ENCODE assay signal across 1 cellular context in the genomic region with DNA sequence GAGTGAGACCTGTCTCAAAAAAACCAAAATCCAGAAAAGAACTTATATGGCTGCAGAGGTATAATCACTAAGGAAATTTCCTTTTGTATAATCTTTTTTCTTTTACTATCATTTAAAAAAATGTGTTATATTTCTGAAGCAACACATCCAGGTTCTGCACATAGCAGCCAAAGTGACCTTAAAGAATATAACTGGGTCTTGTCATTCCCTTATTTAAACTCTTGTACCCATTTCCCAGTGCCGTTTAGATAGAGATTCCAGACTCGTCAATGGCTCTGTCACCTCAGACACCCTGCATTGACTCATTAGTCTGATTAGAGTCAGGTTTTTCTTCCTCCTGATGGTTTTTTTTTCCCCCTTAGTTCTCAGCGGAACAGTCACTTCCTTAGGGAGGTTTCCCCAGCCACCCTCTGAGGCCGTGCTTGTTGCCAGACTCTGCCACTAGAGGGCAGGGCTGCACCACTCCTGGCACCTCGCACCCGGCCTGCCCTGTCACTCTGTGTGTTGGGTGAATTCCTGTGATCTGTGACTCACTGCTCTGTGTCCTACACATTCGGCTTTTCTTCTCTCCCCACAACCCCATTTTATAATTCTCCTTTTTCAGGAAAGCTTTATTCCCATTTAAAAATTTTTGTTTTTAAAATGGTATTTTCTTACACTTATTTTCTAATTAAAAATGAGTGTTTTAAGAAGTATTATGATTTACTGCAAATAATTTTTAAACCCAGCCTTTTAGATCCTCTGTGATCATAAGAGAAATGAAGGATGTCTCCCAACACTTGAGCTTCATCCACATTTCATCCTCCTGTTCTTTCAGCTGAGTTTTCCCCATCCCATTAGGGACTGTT.
A peak's percentile ranks its signal among the peaks of the same experiment; 100 is the strongest.
TF ChIP-seq lines count a peak whose summit lies in the region.

No MANE protein-coding gene starts in this region.

TF ChIP-seq in GM12878, 131 proteins besides CTCF, POLR2A, EP300 and RAD21 (continued from another document and continues in another):
- no peak for TF ChIP-seq ZNF592 (IDR thresholded peaks at IDR 0.05)
- no peak for TF ChIP-seq PAX8 (IDR thresholded peaks at IDR 0.05)
- no peak for TF ChIP-seq ZBED1 (IDR thresholded peaks at IDR 0.05; ENCODE audit: borderline replicate concordance)
- TF ChIP-seq LARP7 (IDR thresholded peaks at IDR 0.05), result no peak
- TF ChIP-seq ZNF24 (IDR thresholded peaks at IDR 0.05), result no peak
- TF ChIP-seq, protein P1, sequence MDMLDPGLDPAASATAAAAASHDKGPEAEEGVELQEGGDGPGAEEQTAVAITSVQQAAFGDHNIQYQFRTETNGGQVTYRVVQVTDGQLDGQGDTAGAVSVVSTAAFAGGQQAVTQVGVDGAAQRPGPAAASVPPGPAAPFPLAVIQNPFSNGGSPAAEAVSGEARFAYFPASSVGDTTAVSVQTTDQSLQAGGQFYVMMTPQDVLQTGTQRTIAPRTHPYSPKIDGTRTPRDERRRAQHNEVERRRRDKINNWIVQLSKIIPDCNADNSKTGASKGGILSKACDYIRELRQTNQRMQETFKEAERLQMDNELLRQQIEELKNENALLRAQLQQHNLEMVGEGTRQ (IDR thresholded peaks at IDR 0.05; ENCODE audit: borderline replicate concordance, low read depth, low read length), result no peak
- peak; percentile 48; the same call in 1 of the 2 replicates for TF ChIP-seq TBL1XR1 (IDR thresholded peaks at IDR 0.05; ENCODE audit: low read depth, low read length)
- TF ChIP-seq ZNF384 (IDR thresholded peaks at IDR 0.05; ENCODE audit: borderline replicate concordance, low read depth, low read length), result peak; percentile 67
- TF ChIP-seq ZZZ3 (IDR thresholded peaks at IDR 0.05; ENCODE audit: control insufficient read depth, insufficient read length, low read depth), result no peak
- TF ChIP-seq BCL3 (IDR thresholded peaks at IDR 0.05; ENCODE audit: borderline replicate concordance, insufficient read depth, low read depth, low read length, poor library complexity, severe bottlenecking), result no peak
- no peak for TF ChIP-seq NR2C1 (IDR thresholded peaks at IDR 0.05)
- no peak for TF ChIP-seq JUNB (IDR thresholded peaks at IDR 0.05)
- no peak for TF ChIP-seq RAD51 (IDR thresholded peaks at IDR 0.05)
- TF ChIP-seq CHD2 (IDR thresholded peaks at IDR 0.05; ENCODE audit: borderline replicate concordance, low read depth, low read length), result no peak
- TF ChIP-seq ZBTB11 (CRISPR knock-in tag; IDR thresholded peaks at IDR 0.05), result no peak
- TF ChIP-seq, protein P2, sequence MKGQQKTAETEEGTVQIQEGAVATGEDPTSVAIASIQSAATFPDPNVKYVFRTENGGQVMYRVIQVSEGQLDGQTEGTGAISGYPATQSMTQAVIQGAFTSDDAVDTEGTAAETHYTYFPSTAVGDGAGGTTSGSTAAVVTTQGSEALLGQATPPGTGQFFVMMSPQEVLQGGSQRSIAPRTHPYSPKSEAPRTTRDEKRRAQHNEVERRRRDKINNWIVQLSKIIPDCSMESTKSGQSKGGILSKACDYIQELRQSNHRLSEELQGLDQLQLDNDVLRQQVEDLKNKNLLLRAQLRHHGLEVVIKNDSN (IDR thresholded peaks at IDR 0.05; ENCODE audit: borderline replicate concordance, extremely low read length, insufficient read depth, low read depth, low read length), result no peak
- peak; percentile 61 for TF ChIP-seq IKZF1 (conservative IDR thresholded peaks at IDR 0.05)
- TF ChIP-seq RUNX3 (IDR thresholded peaks at IDR 0.05; ENCODE audit: low read length), result peak; percentile 21; the same call in 1 of the 2 replicates
- no peak for TF ChIP-seq ESRRA (IDR thresholded peaks at IDR 0.05; ENCODE audit: low read length)
- peak; percentile 58; the same call in 1 of the 3 replicates for TF ChIP-seq POU2F2 (IDR thresholded peaks at IDR 0.05; ENCODE audit: borderline replicate concordance, low read depth, low read length)
- TF ChIP-seq PRDM15 (CRISPR knock-in tag; IDR thresholded peaks at IDR 0.05), result no peak
- TF ChIP-seq NFYA (IDR thresholded peaks at IDR 0.05; ENCODE audit: borderline replicate concordance, low read depth, low read length), result no peak
- peak; percentile 24; the same call in 1 of the 2 replicates for TF ChIP-seq MXI1 (IDR thresholded peaks at IDR 0.05; ENCODE audit: low read depth, low read length)
- TF ChIP-seq SIN3A (IDR thresholded peaks at IDR 0.05; ENCODE audit: low read depth, low read length), result no peak
- no peak for TF ChIP-seq PAX5 (IDR thresholded peaks at IDR 0.05; ENCODE audit: borderline replicate concordance, low read depth, low read length)
- TF ChIP-seq TAF1 (IDR thresholded peaks at IDR 0.05; ENCODE audit: borderline replicate concordance, low read depth, low read length), result no peak
- TF ChIP-seq EED (IDR thresholded peaks at IDR 0.05; ENCODE audit: low read depth), result peak; percentile 78
- no peak for TF ChIP-seq FOS (IDR thresholded peaks at IDR 0.05; ENCODE audit: borderline replicate concordance, extremely low read depth, insufficient read length)
- TF ChIP-seq, protein P3, sequence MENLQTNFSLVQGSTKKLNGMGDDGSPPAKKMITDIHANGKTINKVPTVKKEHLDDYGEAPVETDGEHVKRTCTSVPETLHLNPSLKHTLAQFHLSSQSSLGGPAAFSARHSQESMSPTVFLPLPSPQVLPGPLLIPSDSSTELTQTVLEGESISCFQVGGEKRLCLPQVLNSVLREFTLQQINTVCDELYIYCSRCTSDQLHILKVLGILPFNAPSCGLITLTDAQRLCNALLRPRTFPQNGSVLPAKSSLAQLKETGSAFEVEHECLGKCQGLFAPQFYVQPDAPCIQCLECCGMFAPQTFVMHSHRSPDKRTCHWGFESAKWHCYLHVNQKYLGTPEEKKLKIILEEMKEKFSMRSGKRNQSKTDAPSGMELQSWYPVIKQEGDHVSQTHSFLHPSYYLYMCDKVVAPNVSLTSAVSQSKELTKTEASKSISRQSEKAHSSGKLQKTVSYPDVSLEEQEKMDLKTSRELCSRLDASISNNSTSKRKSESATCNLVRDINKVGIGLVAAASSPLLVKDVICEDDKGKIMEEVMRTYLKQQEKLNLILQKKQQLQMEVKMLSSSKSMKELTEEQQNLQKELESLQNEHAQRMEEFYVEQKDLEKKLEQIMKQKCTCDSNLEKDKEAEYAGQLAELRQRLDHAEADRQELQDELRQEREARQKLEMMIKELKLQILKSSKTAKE (IDR thresholded peaks at IDR 0.05; ENCODE audit: low read depth, poor library complexity, severe bottlenecking), result no peak
- TF ChIP-seq HCFC1 (IDR thresholded peaks at IDR 0.05; ENCODE audit: low read length), result no peak
- no peak for TF ChIP-seq EGR1 (IDR thresholded peaks at IDR 0.05; ENCODE audit: borderline replicate concordance in 1 of 2, low read depth in 2 of 2, low read length in 2 of 2)
- TF ChIP-seq, protein P4, sequence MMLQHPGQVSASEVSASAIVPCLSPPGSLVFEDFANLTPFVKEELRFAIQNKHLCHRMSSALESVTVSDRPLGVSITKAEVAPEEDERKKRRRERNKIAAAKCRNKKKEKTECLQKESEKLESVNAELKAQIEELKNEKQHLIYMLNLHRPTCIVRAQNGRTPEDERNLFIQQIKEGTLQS (IDR thresholded peaks at IDR 0.05; ENCODE audit: borderline replicate concordance, extremely low read depth, low read depth, low read length), result no peak
- TF ChIP-seq PKNOX1 (IDR thresholded peaks at IDR 0.05), result peak; percentile 94
- TF ChIP-seq SRF (IDR thresholded peaks at IDR 0.05; ENCODE audit: low read depth in 2 of 2, low read length in 2 of 2), result no peak
- TF ChIP-seq ELK1 (IDR thresholded peaks at IDR 0.05; ENCODE audit: low read depth, low read length), result no peak
